ENCODE assay signal across 8 cellular contexts in the genomic region with DNA sequence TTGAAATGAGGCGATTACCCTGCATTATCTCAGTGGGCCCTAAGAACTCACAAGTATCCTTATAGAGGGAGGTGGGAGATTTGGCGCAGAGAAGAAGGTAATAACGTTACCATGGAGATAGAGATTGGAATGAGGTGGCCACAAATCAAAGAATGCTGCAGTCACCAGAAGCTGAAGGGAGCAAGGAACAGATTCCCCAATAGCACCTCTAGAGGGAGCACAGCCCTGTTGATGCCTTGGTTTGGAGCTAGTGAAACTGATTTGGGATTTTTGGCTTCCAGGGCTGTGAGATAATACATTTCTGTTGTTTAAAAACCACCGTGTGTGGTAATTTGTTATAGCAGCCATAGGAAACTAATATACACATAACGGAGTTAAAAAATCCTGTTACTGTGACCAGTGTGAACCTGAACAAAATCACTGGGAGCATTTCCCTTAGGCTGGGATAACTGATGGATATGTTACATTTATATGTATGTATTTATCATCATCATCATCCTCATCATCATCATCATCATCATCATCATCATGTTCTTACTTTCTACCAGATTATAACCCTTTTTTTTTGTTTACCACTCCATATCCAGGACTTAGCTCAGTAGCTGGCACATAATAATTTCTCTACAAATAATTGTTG.
DNase-seq lines count a peak whose midpoint lies in the region; ATAC-seq, FAIRE-seq and TF ChIP-seq lines count a peak whose summit lies in the region.

No MANE protein-coding gene starts in this region.

- no peak overlapping the region for H3K4me3 Mint-ChIP-seq in astrocyte (ENCODE audit: unreplicated experiment)

- no peaks in the 10 kb centered on the region for H3K27me3 ChIP-seq in astrocyte (ENCODE audit: insufficient read depth, low read length)

- H3K4me1 ChIP-seq in astrocyte (ENCODE audit: insufficient read depth, low read length): no peaks in the 10 kb centered on the region

- H2AFZ ChIP-seq in astrocyte (ENCODE audit: low read depth, low read length): no peak overlapping the region

- TF ChIP-seq CTCF in GM10266 (IDR thresholded peaks at IDR 0.05; ENCODE audit: control insufficient read depth, insufficient read depth, low read depth, missing control alignments) (peak; percentile 64), astrocyte (IDR thresholded peaks at IDR 0.05; ENCODE audit: insufficient read depth, low read depth, low read length) (peak; percentile 87)

- no peaks in the 10 kb centered on the region for H3K36me3 Mint-ChIP-seq in astrocyte (ENCODE audit: low read depth, unreplicated experiment)

- H3K79me2 ChIP-seq in astrocyte (ENCODE audit: insufficient read depth, low read length): no peaks in the 10 kb centered on the region

- H3K4me1 Mint-ChIP-seq in astrocyte (ENCODE audit: low read depth, unreplicated experiment): peaks cover 5% of the 10 kb centered on the region

- no peak overlapping the region for H3K27ac Mint-ChIP-seq in astrocyte (ENCODE audit: unreplicated experiment)

- no peaks in the 10 kb centered on the region for H4K20me1 ChIP-seq in astrocyte (ENCODE audit: insufficient read depth, low read length)

- no peaks in the 10 kb centered on the region for H3K9me3 ChIP-seq in astrocyte (ENCODE audit: insufficient read depth, low read depth, low read length)

- H3K4me3 ChIP-seq in astrocyte (ENCODE audit: insufficient read depth, low read depth, low read length): no peak overlapping the region

- no peak overlapping the region for H3K9ac ChIP-seq in astrocyte (ENCODE audit: low read length)

- DNase-seq in GM10266 (ENCODE audit: extremely low spot score) (peak; percentile 13), NCI-H1436 treated with DMSO at 0.1 percent for 48 hours (lab: John Stamatoyannopoulos, UW) (peak; percentile 39), astrocyte (ENCODE audit: low read depth) (peak; percentile 61), inferior parietal cortex (ENCODE audit: extremely low spot score) (peak; percentile 59), ureter (ENCODE audit: low spot score) (peak; percentile 52), OCI-M2 (lab: John Stamatoyannopoulos, UW; ENCODE audit: unreplicated experiment) (no peak)

- H3K36me3 ChIP-seq in astrocyte (ENCODE audit: insufficient read depth, low read length): no peaks in the 10 kb centered on the region

- no peaks in the 10 kb centered on the region for H3K27me3 Mint-ChIP-seq in astrocyte (ENCODE audit: low read depth, unreplicated experiment)

- ATAC-seq in HG02610 (IDR thresholded peaks at IDR 0.05; ENCODE audit: unreplicated experiment) (peak; percentile 61), GM18520 (IDR thresholded peaks at IDR 0.05; ENCODE audit: unreplicated experiment) (no peak)

- H3K4me2 ChIP-seq in astrocyte (ENCODE audit: low read length): no peak overlapping the region

- peak; percentile 88 for FAIRE-seq in astrocyte (lab: Jason Lieb, UNC)

- H3K27ac ChIP-seq in astrocyte (ENCODE audit: low read depth, low read length): no peak overlapping the region

- no peaks in the 10 kb centered on the region for H3K9me3 Mint-ChIP-seq in astrocyte (ENCODE audit: unreplicated experiment)
